ENCODE assay signal across 20 cellular contexts in genomic region chr12:94162108-94162507, GRCh38. TPM values are rescaled to one million over a fixed set of nuclear protein-coding genes. Genes with fewer than 3 reads are reported as not detected.
DNase-seq lines count a peak whose midpoint lies in the region; ATAC-seq, FAIRE-seq and TF ChIP-seq lines count a peak whose summit lies in the region.
"Had no signal": no experiment of that assay in that cellular context is flagged by ENCODE, and none has a peak within 500 bp of the region (broad histone marks: within the 10 kb centered on the region; RNA-seq: fewer than 3 reads in every experiment).

No MANE protein-coding gene starts in this region.

- no peak for DNase-seq in K562 (ENCODE audit: extremely low read depth in 1 of 4, low spot score in 3 of 4)
- no peak for DNase-seq in progenitor cell of endocrine pancreas (ENCODE audit: low spot score, unreplicated experiment)
- no peak for DNase-seq in GF-D8 (lab: John Stamatoyannopoulos, UW)
- no peak for DNase-seq in activated T-cell treated with anti-CD3 and anti-CD28 coated beads for 4 hours
- DNase-seq: BE2C; Calu3; CD4-positive, alpha-beta T cell; CD8-positive, alpha-beta memory T cell; DMS53; DMS79 treated with DMSO at 0.1 percent for 48 hours; GM23248; H9; HFFc6 had no signal

- H3K36me3 ChIP-seq in HEK293 (ENCODE audit: control insufficient read depth in 2 of 2, insufficient read depth in 1 of 2, low read length in 2 of 2) (no peaks in the 10 kb centered on the region), K562 (ENCODE audit: control insufficient read depth, insufficient read depth, low read length) (no peaks in the 10 kb centered on the region)
- H3K36me3 ChIP-seq: BE2C; BLaER1 treated with 17β-estradiol and CSF1 and Interleukin-3, amounts not matched to agents 10 nM and 100 nM had no signal

- H3K9me3 ChIP-seq in HEK293 (ENCODE audit: control insufficient read depth, insufficient read depth, low read depth, low read length): no peaks in the 10 kb centered on the region
- H3K9me3 ChIP-seq in K562 (replicated peaks; ENCODE audit: control insufficient read depth, insufficient read depth, low read depth, low read length): no peaks in the 10 kb centered on the region
- H3K9me3 ChIP-seq: BE2C; BLaER1 treated with 17β-estradiol and CSF1 and Interleukin-3, amounts not matched to agents 10 nM and 100 nM had no signal

- no peak overlapping the region for H2AFZ ChIP-seq in K562 (ENCODE audit: low read depth, low read length)
- H2AFZ ChIP-seq: GM23248 had no signal

- POLR2A ChIA-PET in HEK293 (lab: Yijun Ruan, JAX): no interaction called here
- POLR2A ChIA-PET in K562 (lab: Yijun Ruan, JAX): no interaction called here

- H3K9me3 Mint-ChIP-seq in progenitor cell of endocrine pancreas (ENCODE audit: low read depth): peaks cover 3% of the 10 kb centered on the region
- H3K9me3 Mint-ChIP-seq: CD4-positive, alpha-beta T cell; CD8-positive, alpha-beta memory T cell; H9; HFFc6 had no signal

- no peak for TF ChIP-seq EP300 in K562 (IDR thresholded peaks at IDR 0.05; ENCODE audit: low read length)

- H4K20me1 ChIP-seq in K562 (replicated peaks; ENCODE audit: control insufficient read depth, insufficient read depth, low read length): no peaks in the 10 kb centered on the region

- TF ChIP-seq RAD21 in K562 (CRISPR knock-in tag; conservative IDR thresholded peaks at IDR 0.05 in 1 of 2, IDR thresholded peaks at IDR 0.05 in 1 of 2): no peak

- intact Hi-C loops in K562 (cut with micrococcal nuclease): no loop called here

- peaks cover 9% of the 10 kb centered on the region for H3K4me1 Mint-ChIP-seq in progenitor cell of endocrine pancreas (ENCODE audit: low read depth)

- peaks cover 5 to 16% of the 10 kb centered on the region in 2 experiments; a peak in 4 of 5 replicates for H3K27me3 ChIP-seq in K562 (ENCODE audit: control insufficient read depth in 2 of 2, insufficient read depth in 2 of 2, low read length in 2 of 2)
- H3K27me3 ChIP-seq: BLaER1 treated with 17β-estradiol and CSF1 and Interleukin-3, amounts not matched to agents 10 nM and 100 nM had no signal

- ATAC-seq in K562 (no peak), HG02981 (IDR thresholded peaks at IDR 0.05; ENCODE audit: unreplicated experiment) (no peak)
- ATAC-seq: HCT116 had no signal

- no peak overlapping the region for H3K4me3 ChIP-seq in HEK293 (ENCODE audit: low read depth, low read length)
- no peak overlapping the region for H3K4me3 ChIP-seq in K562
- H3K4me3 ChIP-seq: BLaER1 treated with 17β-estradiol and CSF1 and Interleukin-3, amounts not matched to agents 10 nM and 100 nM; GM23248 had no signal

- FAIRE-seq in K562 (lab: Jason Lieb, UNC): no peak
- FAIRE-seq: GM12892 had no signal

- H3K4me2 ChIP-seq in K562 (ENCODE audit: insufficient read depth, low read length): no peak overlapping the region
- H3K4me2 ChIP-seq: BLaER1 treated with 17β-estradiol and CSF1 and Interleukin-3, amounts not matched to agents 10 nM and 100 nM had no signal

- TF ChIP-seq POLR2A in K562 (conservative IDR thresholded peaks at IDR 0.05): no peak

- in situ Hi-C loops in K562 (cut with MboI): no loop called here

- WGBS in K562 (ENCODE audit: insufficient coverage, low coverage, missing lambda C conversion rate): 0% methylated on average over 3 of the region's 3 CpGs

- no peaks in the 10 kb centered on the region for H3K9me1 ChIP-seq in K562 (ENCODE audit: control insufficient read depth, insufficient read depth, low read length)

- H3K4me3 Mint-ChIP-seq in progenitor cell of endocrine pancreas (ENCODE audit: low read depth): no peak overlapping the region
- H3K4me3 Mint-ChIP-seq: CD14-positive monocyte; CD4-positive, alpha-beta T cell; CD8-positive, alpha-beta memory T cell; H9; HFFc6 had no signal

- H3K27ac ChIP-seq in HEK293 (ENCODE audit: extremely low read depth, low read depth, low read length) (no peak overlapping the region), K562 (ENCODE audit: extremely low read depth, low read depth, low read length) (no peak overlapping the region)
- H3K27ac ChIP-seq: BLaER1 treated with 17β-estradiol and CSF1 and Interleukin-3, amounts not matched to agents 10 nM and 100 nM; GM23248 had no signal

- peak overlapping the region; percentile 21 for H3K27ac Mint-ChIP-seq in progenitor cell of endocrine pancreas
- H3K27ac Mint-ChIP-seq: CD14-positive monocyte; CD4-positive, alpha-beta T cell; H9; HFFc6 had no signal

- peaks cover 4% of the 10 kb centered on the region for H3K27me3 Mint-ChIP-seq in progenitor cell of endocrine pancreas
- H3K27me3 Mint-ChIP-seq: CD4-positive, alpha-beta T cell; CD8-positive, alpha-beta memory T cell had no signal

- no TSS peak for BruUV-seq in K562 (replicated peaks; lab: Mats Ljungman, UMichigan)

- CTCF ChIA-PET in HEK293 (lab: Yijun Ruan, JAX): interaction anchor here (1.6 kb wide), 1 partner anchor 27 kb away, joined by 4 read pairs; no protein-coding TSS in a partner anchor
- CTCF ChIA-PET in K562 (lab: Yijun Ruan, JAX; ENCODE audit: low intra/inter-chr PET ratio): no interaction called here

- no peaks in the 10 kb centered on the region for H3K79me2 ChIP-seq in K562 (ENCODE audit: control insufficient read depth, insufficient read depth, low read length)

- TF ChIP-seq CTCF in HEK293 (tag by site-specific recombination; IDR thresholded peaks at IDR 0.05) (no peak), K562 (IDR thresholded peaks at IDR 0.05 in 2 of 3, conservative IDR thresholded peaks at IDR 0.05 in 1 of 3; ENCODE audit: insufficient read depth in 2 of 3, low read depth in 1 of 3, low read length in 3 of 3) (no peak), progenitor cell of endocrine pancreas (IDR thresholded peaks at IDR 0.05; ENCODE audit: unreplicated experiment) (no peak)

- no peaks in the 10 kb centered on the region for H3K36me3 Mint-ChIP-seq in progenitor cell of endocrine pancreas (ENCODE audit: insufficient read depth)

- H3K9ac ChIP-seq in K562 (ENCODE audit: insufficient read depth in 1 of 2, low read depth in 2 of 2, low read length in 2 of 2): no peak overlapping the region
- H3K9ac ChIP-seq: BLaER1 treated with 17β-estradiol and CSF1 and Interleukin-3, amounts not matched to agents 10 nM and 100 nM; GM23248 had no signal

- H3K4me1 ChIP-seq in HEK293 (ENCODE audit: control insufficient read depth, insufficient read depth, low read length) (no peaks in the 10 kb centered on the region), K562 (replicated peaks in 1 of 2; ENCODE audit: control insufficient read depth in 2 of 2, insufficient read depth in 2 of 2, low read length in 2 of 2) (no peaks in the 10 kb centered on the region; a peak in 1 of 5 replicates)
- H3K4me1 ChIP-seq: BE2C had no signal

TF ChIP-seq in HEK293, 187 proteins besides CTCF, POLR2A, EP300 and RAD21 (continues in another document):
- TF ChIP-seq ELK4 (IDR thresholded peaks at IDR 0.05; ENCODE audit: borderline replicate concordance, low read depth, low read length): no peak

TF ChIP-seq in K562, 482 proteins besides CTCF, POLR2A, EP300 and RAD21:
- TF ChIP-seq SMARCA4 (IDR thresholded peaks at IDR 0.05) (no peak), RBM25 (IDR thresholded peaks at IDR 0.05; ENCODE audit: low read depth, low read length, severe bottlenecking) (peak; percentile 39), BCOR (IDR thresholded peaks at IDR 0.05) (peak; percentile 59; the same call in 1 of the 2 replicates), KDM1A (IDR thresholded peaks at IDR 0.05) (peak in 1 of 2 experiments; percentile 14; a peak in 1 of 4 replicates), ZEB2 (IDR thresholded peaks at IDR 0.05) (no peak), HLTF (IDR thresholded peaks at IDR 0.05) (no peak), LCOR (CRISPR knock-in tag; IDR thresholded peaks at IDR 0.05) (no peak), HDAC1 (IDR thresholded peaks at IDR 0.05) (no peak)
TF ChIP-seq in K562: peak in this region for 3.

RNA-seq across cellular contexts. Expression of gene PLXNC1, which starts 13.7 kb away (rescaled TPM):
- total RNA-seq in K562 (2011; cell fraction: chromatin; rRNA removed; ENCODE audit: low replicate concordance): 0.32 and 0.37 TPM in 2 replicates
- total RNA-seq in K562 (2011; cell fraction: nucleolus; rRNA removed): under 0.01 TPM in 1 of 2 replicates, not detected in the other
- 0.23 and 0.29 TPM in 2 replicates for total RNA-seq in K562 (2011; cell fraction: nucleoplasm; rRNA removed)
- 0.14 and 0.16 TPM in 2 replicates for total RNA-seq in K562 (2014; rRNA removed)
- total RNA-seq in K562 (2014; rRNA removed; fragmentation: Illumina TruSeq; extraction: Trizol): 0.18 and 0.45 TPM in 2 replicates
- 0.30 and 0.87 TPM in 2 replicates for total RNA-seq in K562 (2015; rRNA removed; fragmentation: Illumina TruSeq; extraction: Trizol)
- total RNA-seq in K562 (2021): 0.33 and 0.42 TPM in 2 replicates
- polyA plus RNA-seq in K562 (2011; rRNA removed): 0.12 and 0.53 TPM in 2 replicates
- 0.01 and 0.25 TPM in 2 replicates for polyA plus RNA-seq in K562 (2011; cell fraction: cytosol; rRNA removed)
- 0.14 and 0.77 TPM in 2 replicates for polyA plus RNA-seq in K562 (2011; cell fraction: nucleus; rRNA removed)
- polyA plus RNA-seq in K562 (2012): 0.59 and 1.0 TPM in 2 replicates
- polyA plus RNA-seq in K562 (2014; fragmentation: Illumina TruSeq; extraction: Trizol): 0.21 and 0.44 TPM in 2 replicates
- under 1 TPM; 0.28 to 0.55 TPM for polyA plus RNA-seq in K562 (2014; fragmentation: Nextera tagmentation; extraction: Ambion mirVana)
- polyA plus RNA-seq in K562 (2014; rRNA removed): 0.08 TPM in 2 replicates
- polyA minus RNA-seq in K562 (2011; rRNA and poly(A)+ RNA removed): 0.12 and 1.7 TPM in 2 replicates
- 0.76 TPM in 1 of 2 replicates, not detected in the other for polyA minus RNA-seq in K562 (2011; cell fraction: cytosol; rRNA and poly(A)+ RNA removed)
- polyA minus RNA-seq in K562 (2011; cell fraction: nucleus; rRNA and poly(A)+ RNA removed): under 0.01 and 1.2 TPM in 2 replicates
- total RNA-seq in progenitor cell of endocrine pancreas: 25.4 and 25.7 TPM in 2 replicates
- total RNA-seq: G401 had no signal

Comparison
In these comparisons a context has a peak if more than half of its experiments do, and no peak if none do; other contexts are left out.
1. RNA of gene PLXNC1, which starts 13.7 kb away (total RNA-seq): 25.4 to 25.7 TPM in progenitor cell of endocrine pancreas; under 0.01 to 0.87 TPM in K562; every median in the first group is over 10 times any median in the second.